10 cellular contexts compared by ENCODE assay signal in the genomic region with DNA sequence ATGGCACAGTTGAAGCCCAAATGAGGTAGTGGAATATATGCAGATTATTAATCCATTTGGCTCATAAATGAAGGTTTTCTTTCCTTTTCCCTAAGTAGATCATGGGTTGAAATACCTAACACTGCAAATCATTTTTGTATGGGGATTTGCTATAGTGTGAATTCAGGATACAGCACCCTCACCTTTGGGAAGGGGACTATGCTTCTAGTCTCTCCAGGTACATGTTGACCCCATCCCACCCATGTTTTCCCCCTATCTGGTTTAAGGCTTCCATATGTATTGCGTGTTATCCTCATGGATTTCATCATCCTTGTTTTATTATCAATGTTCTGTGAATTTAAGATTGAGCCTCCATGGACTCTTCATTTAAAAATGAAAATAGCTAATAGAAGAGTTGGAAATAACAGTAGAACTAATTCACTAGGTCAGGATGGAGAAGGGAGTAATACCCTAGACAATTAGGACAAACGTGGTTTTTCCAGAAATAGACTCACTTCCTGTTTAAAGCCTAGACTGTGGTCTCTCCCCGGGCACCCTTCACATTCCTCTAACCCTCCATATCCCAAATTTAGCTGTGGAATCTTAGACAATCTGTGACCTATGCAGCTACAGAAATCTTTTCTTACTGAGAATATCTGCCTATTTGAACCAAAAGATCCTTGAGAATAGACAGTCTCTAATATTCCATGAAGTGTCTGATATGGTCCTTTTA. TPM values are rescaled to one million over a fixed set of nuclear protein-coding genes. Genes with fewer than 3 reads are reported as not detected.
DNase-seq lines count a peak whose midpoint lies in the region; ATAC-seq and TF ChIP-seq lines count a peak whose summit lies in the region.
"Had no signal": no experiment of that assay in that cellular context is flagged by ENCODE, and none has a peak within 500 bp of the region (broad histone marks: within the 10 kb centered on the region; RNA-seq: fewer than 3 reads in every experiment).

No MANE protein-coding gene starts in this region.

- H3K79me2 ChIP-seq in OCI-LY3 (ENCODE audit: low read length) = no peaks in the 10 kb centered on the region

- H3K4me2 ChIP-seq in OCI-LY3 (ENCODE audit: low read length) = peak overlapping the region; percentile 72

- intact Hi-C loops in activated naive CD4-positive, alpha-beta T cell treated with anti-CD3 and anti-CD28 coated beads for 36 hours (cut with micrococcal nuclease) = loop anchor here (5.0 kb wide), 3 partner anchors 35 to 1265 kb away; a partner anchor contains a TSS

- H3K9me3 ChIP-seq in OCI-LY3 (ENCODE audit: insufficient read depth, low read length) (peaks cover 5% of the 10 kb centered on the region; the same call in 1 of the 2 replicates), thoracic aorta (no peaks in the 10 kb centered on the region)
- no peaks in the 10 kb centered on the region for H3K9me3 ChIP-seq in effector memory CD4-positive, alpha-beta T cell (ENCODE audit: control insufficient read depth, low read length)

- H4K20me1 ChIP-seq in OCI-LY3 (ENCODE audit: insufficient read depth, low read length) = no peaks in the 10 kb centered on the region

- no peaks in the 10 kb centered on the region for H3K27me3 Mint-ChIP-seq in activated naive CD4-positive, alpha-beta T cell treated with anti-CD3 and anti-CD28 coated beads for 36 hours (ENCODE audit: low read depth)

- no peaks in the 10 kb centered on the region for H3K27me3 ChIP-seq in OCI-LY3 (ENCODE audit: low read depth, low read length)
- H3K27me3 ChIP-seq in effector memory CD4-positive, alpha-beta T cell (replicated peaks; ENCODE audit: control insufficient read depth, insufficient read depth, low read length, poor library complexity, severe bottlenecking) = no peaks in the 10 kb centered on the region
- H3K27me3 ChIP-seq in thoracic aorta (replicated peaks; ENCODE audit: insufficient read depth) = no peaks in the 10 kb centered on the region

- peaks cover 76% of the 10 kb centered on the region for H3K4me1 ChIP-seq in OCI-LY3 (ENCODE audit: low read length)
- peaks cover 86% of the 10 kb centered on the region for H3K4me1 ChIP-seq in effector memory CD4-positive, alpha-beta T cell (ENCODE audit: control insufficient read depth, insufficient read depth, low read length, poor library complexity, severe bottlenecking)
- peaks cover 10 to 27% of the 10 kb centered on the region in 2 donors for H3K4me1 ChIP-seq in thoracic aorta (ENCODE audit: control insufficient read depth in 1 of 2, low read depth in 2 of 2)

- H3K4me3 ChIP-seq in OCI-LY3 (ENCODE audit: low read length) (peak overlapping the region; percentile 43; the same call in 1 of the 2 replicates), thoracic aorta (no peak overlapping the region)
- peak overlapping the region; percentile 35 for H3K4me3 ChIP-seq in effector memory CD4-positive, alpha-beta T cell (ENCODE audit: insufficient read depth, low read depth, low read length, poor library complexity, severe bottlenecking)

- peak overlapping the region; percentile 98 for H3K27ac Mint-ChIP-seq in activated naive CD4-positive, alpha-beta T cell treated with anti-CD3 and anti-CD28 coated beads for 36 hours

- CTCF ChIA-PET in activated naive CD4-positive, alpha-beta T cell treated with anti-CD3 and anti-CD28 coated beads for 36 hours (lab: Charles Lee) = interaction anchor here (0.7 to 6.5 kb wide), 11 partner anchors 9 to 38 kb away, joined by 3 to 29 read pairs (median 4); no protein-coding TSS in a partner anchor

- H2AFZ ChIP-seq in OCI-LY3 (ENCODE audit: low read depth, low read length) = 0 out of 2 replicates have a peak overlapping the region, but pooled peaks have one; percentile 8

- DNase-seq in activated naive CD4-positive, alpha-beta T cell treated with anti-CD3 and anti-CD28 coated beads for 36 hours = no peak
- no peak for DNase-seq in activated naive CD4-positive, alpha-beta T cell (lab: John Stamatoyannopoulos, UW)
- no peak for DNase-seq in effector memory CD4-positive, alpha-beta T cell
- DNase-seq in thoracic aorta (ENCODE audit: low spot score) = no peak
- no peak for DNase-seq in SW 1271 (lab: John Stamatoyannopoulos, UW)
- no peak for DNase-seq in NCI-H345 treated with DMSO at 0.1 percent for 48 hours (lab: John Stamatoyannopoulos, UW; ENCODE audit: unreplicated experiment)
- no peak for DNase-seq in stimulated activated naive CD4-positive, alpha-beta T cell treated with Interleukin-2 at 50 U/mL for 16 hours (lab: John Stamatoyannopoulos, UW)
- DNase-seq: left cardiac atrium had no signal

- no peaks in the 10 kb centered on the region for H3K9me3 Mint-ChIP-seq in activated naive CD4-positive, alpha-beta T cell treated with anti-CD3 and anti-CD28 coated beads for 36 hours
- H3K9me3 Mint-ChIP-seq: CD14-positive monocyte had no signal

- peak overlapping the region; percentile 55 for H3K9ac ChIP-seq in OCI-LY3 (ENCODE audit: low read length)

- H3K4me1 Mint-ChIP-seq in activated naive CD4-positive, alpha-beta T cell treated with anti-CD3 and anti-CD28 coated beads for 36 hours (ENCODE audit: low read depth) = peaks cover 82% of the 10 kb centered on the region

- H3K4me3 Mint-ChIP-seq in activated naive CD4-positive, alpha-beta T cell treated with anti-CD3 and anti-CD28 coated beads for 36 hours = peak overlapping the region; percentile 77
- H3K4me3 Mint-ChIP-seq: CD14-positive monocyte had no signal

- H3K27ac ChIP-seq in OCI-LY3 (ENCODE audit: low read length) (peak overlapping the region; percentile 86), thoracic aorta (peak overlapping the region; percentile 53 to 62)
- peak overlapping the region; percentile 83 for H3K27ac ChIP-seq in effector memory CD4-positive, alpha-beta T cell (ENCODE audit: insufficient read depth, low read length, poor library complexity, severe bottlenecking)

- no peak for ATAC-seq in thoracic aorta (ENCODE audit: insufficient number of reproducible peaks, low FRiP score, low read depth)

- H3K36me3 ChIP-seq in OCI-LY3 (replicated peaks; ENCODE audit: low read depth, low read length) (peaks cover 4% of the 10 kb centered on the region), thoracic aorta (no peaks in the 10 kb centered on the region)
- peaks cover 43% of the 10 kb centered on the region for H3K36me3 ChIP-seq in effector memory CD4-positive, alpha-beta T cell (ENCODE audit: control insufficient read depth, insufficient read depth, low read length)

- TF ChIP-seq CTCF in OCI-LY3 (IDR thresholded peaks at IDR 0.05; ENCODE audit: low read depth, low read length) = no peak
- TF ChIP-seq CTCF in thoracic aorta (IDR thresholded peaks at IDR 0.05) = no peak

- H3K36me3 Mint-ChIP-seq in activated naive CD4-positive, alpha-beta T cell treated with anti-CD3 and anti-CD28 coated beads for 36 hours (ENCODE audit: low read depth) = peaks cover 93% of the 10 kb centered on the region
- H3K36me3 Mint-ChIP-seq: CD14-positive monocyte had no signal

RNA-seq across cellular contexts. Expression of a gene that starts 56.5 kb away (rescaled TPM):
- 100 to 1,000 TPM; 219 to 226 TPM for total RNA-seq in activated naive CD4-positive, alpha-beta T cell treated with anti-CD3 and anti-CD28 coated beads for 36 hours
- total RNA-seq in thoracic aorta = 100 to 1,000 TPM; 109 to 236 TPM
